20 cellular contexts compared by ENCODE assay signal in the genomic region with DNA sequence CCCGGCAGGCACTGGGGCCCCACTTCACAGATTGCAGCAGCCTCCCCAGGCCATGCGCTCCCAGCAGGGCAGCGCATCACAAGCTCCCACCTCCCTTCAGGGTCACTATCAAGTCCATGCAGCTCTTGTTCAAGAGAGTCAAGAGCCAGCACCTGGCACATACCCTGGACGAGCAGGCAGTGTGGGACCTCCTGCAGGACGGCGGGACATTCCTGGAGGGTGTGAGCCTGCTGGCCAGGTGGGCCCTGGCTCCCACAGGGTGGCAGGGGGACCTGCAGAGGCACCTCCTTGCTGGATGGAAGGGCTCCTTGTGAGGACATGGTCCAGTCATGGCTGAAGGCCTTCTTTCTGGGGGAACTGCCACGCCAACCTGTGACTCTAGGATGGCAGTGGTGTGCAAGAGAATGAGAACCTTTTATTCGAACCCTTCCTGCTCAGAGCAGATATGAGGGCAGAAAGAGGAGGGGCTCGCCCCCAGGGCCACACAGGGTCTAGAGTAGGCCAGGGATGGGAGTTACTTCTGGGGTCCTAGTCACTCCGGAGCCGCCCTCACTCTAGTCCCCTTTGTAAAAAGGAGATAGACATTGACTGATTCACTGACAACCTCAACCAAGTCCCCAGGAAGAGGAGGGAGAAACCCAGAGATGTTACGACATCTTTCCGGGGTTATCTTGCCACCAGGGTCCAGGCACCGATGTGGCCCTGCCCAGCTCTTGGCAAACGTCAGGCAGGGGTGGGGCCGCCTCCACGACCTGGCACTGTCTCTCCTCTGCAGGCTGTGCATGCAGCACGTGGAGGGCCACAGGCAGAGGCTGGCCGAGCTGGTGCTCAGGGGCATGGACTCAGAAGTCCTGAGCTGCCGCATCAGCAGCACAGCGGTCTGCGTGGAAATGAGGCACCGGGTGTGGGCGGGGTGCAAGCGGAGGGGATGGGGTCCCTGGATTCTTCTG. TPM values are rescaled to one million over a fixed set of nuclear protein-coding genes. Genes with fewer than 3 reads are reported as not detected.
DNase-seq lines count a peak whose midpoint lies in the region; ATAC-seq and TF ChIP-seq lines count a peak whose summit lies in the region.
"Had no signal": no experiment of that assay in that cellular context is flagged by ENCODE, and none has a peak within 500 bp of the region (broad histone marks: within the 10 kb centered on the region; RNA-seq: fewer than 3 reads in every experiment).

No MANE protein-coding gene starts in this region.

- H3K4me3 ChIP-seq in BLaER1 treated with 17β-estradiol and CSF1 and Interleukin-3, amounts not matched to agents 10 nM and 100 nM: no peak overlapping the region
- H3K4me3 ChIP-seq: dorsolateral prefrontal cortex, gastrocnemius medialis, right atrium auricular region, SK-N-MC had no signal

- ATAC-seq in left colon: peak; percentile 39
- no peak for ATAC-seq in GM18867 (IDR thresholded peaks at IDR 0.05; ENCODE audit: unreplicated experiment)
- ATAC-seq: gastrocnemius medialis had no signal

- H3K27ac ChIP-seq in BLaER1 treated with 17β-estradiol and CSF1 and Interleukin-3, amounts not matched to agents 10 nM and 100 nM: no peak overlapping the region
- H3K27ac ChIP-seq: dorsolateral prefrontal cortex, gastrocnemius medialis, right atrium auricular region, SK-N-MC had no signal

- no peaks in the 10 kb centered on the region for H4K20me1 ChIP-seq in BLaER1 treated with 17β-estradiol and CSF1 and Interleukin-3, amounts not matched to agents 10 nM and 100 nM

- H3K27me3 ChIP-seq in BLaER1 treated with 17β-estradiol and CSF1 and Interleukin-3, amounts not matched to agents 10 nM and 100 nM: no peaks in the 10 kb centered on the region
- H3K27me3 ChIP-seq: gastrocnemius medialis, right atrium auricular region had no signal

- H3K4me1 Mint-ChIP-seq in osteocyte (ENCODE audit: unreplicated experiment): peaks cover under 1% of the 10 kb centered on the region

- peak overlapping the region; percentile 33 to 69 (median 63); a peak in 21 of 22 replicates for H3K4me2 ChIP-seq in BLaER1 treated with 17β-estradiol and CSF1 and Interleukin-3, amounts not matched to agents 10 nM and 100 nM

- H3K27me3 Mint-ChIP-seq in osteocyte (ENCODE audit: unreplicated experiment): peaks cover 6% of the 10 kb centered on the region

- H3K36me3 Mint-ChIP-seq in osteocyte (ENCODE audit: unreplicated experiment): no peaks in the 10 kb centered on the region

- TF ChIP-seq CTCF in osteocyte (IDR thresholded peaks at IDR 0.05): no peak

- peaks cover 0 to 11% (median 7%) of the 10 kb centered on the region in 11 experiments; a peak in 8 of 22 replicates for H3K9me3 ChIP-seq in BLaER1 treated with 17β-estradiol and CSF1 and Interleukin-3, amounts not matched to agents 10 nM and 100 nM (replicated peaks in 1 of 11)
- H3K9me3 ChIP-seq: gastrocnemius medialis, right atrium auricular region had no signal

- DNase-seq in HuH-7.5 (ENCODE audit: low spot score) (peak; percentile 27), left colon (no peak), osteocyte (ENCODE audit: extremely low spot score, unreplicated experiment) (peak; percentile 75), NCI-H1417 (lab: John Stamatoyannopoulos, UW) (no peak), SK-N-DZ (ENCODE audit: low spot score) (no peak), dedifferentiated amniotic fluid mesenchymal stem cell (ENCODE audit: extremely low spot score) (no peak)
- DNase-seq: activated CD4-positive, CD25-positive, alpha-beta regulatory T cell; gastrocnemius medialis; Kasumi-1; NCI-H1436; NCI-H2171; stimulated activated naive CD4-positive, alpha-beta T cell treated with Interleukin-2 at 50 U/mL for 16 hours had no signal

- intact Hi-C loops in left colon (cut with DNase I, micrococcal nuclease): no loop called here

- peaks cover 14 to 33% (median 23%) of the 10 kb centered on the region in 10 experiments for H3K4me1 ChIP-seq in BLaER1 treated with 17β-estradiol and CSF1 and Interleukin-3, amounts not matched to agents 10 nM and 100 nM
- H3K4me1 ChIP-seq: gastrocnemius medialis, right atrium auricular region had no signal

- H3K27ac Mint-ChIP-seq in osteocyte (ENCODE audit: unreplicated experiment): no peak overlapping the region

- H3K4me3 Mint-ChIP-seq in osteocyte (ENCODE audit: unreplicated experiment): no peak overlapping the region

- H3K36me3 ChIP-seq in BLaER1 treated with 17β-estradiol and CSF1 and Interleukin-3, amounts not matched to agents 10 nM and 100 nM: no peaks in the 10 kb centered on the region
- H3K36me3 ChIP-seq: gastrocnemius medialis, right atrium auricular region had no signal

- H3K9ac ChIP-seq in BLaER1 treated with 17β-estradiol and CSF1 and Interleukin-3, amounts not matched to agents 10 nM and 100 nM: 0 out of 22 replicates have a peak overlapping the region, but pooled peaks of 1 of the 11 experiments have one; percentile 12

- peaks cover 4% of the 10 kb centered on the region for H3K9me3 Mint-ChIP-seq in osteocyte (ENCODE audit: unreplicated experiment)

RNA-seq across cellular contexts. Expression of a gene that starts 31.3 kb away (rescaled TPM):
- 1 to 10 TPM; 1.7 to 6.3 TPM for total RNA-seq in left colon
- 7.7 and 7.9 TPM in 2 replicates for total RNA-seq in osteocyte
- polyA plus RNA-seq in SK-N-DZ (2014; cell fraction: cytosol; rRNA removed): 32.9 and 50.9 TPM in 2 replicates
- 88.3 and 107 TPM in 2 replicates for polyA plus RNA-seq in SK-N-DZ (2014; cell fraction: nucleus; rRNA removed)

RNA-seq across cellular contexts. Expression of a gene that starts 44.9 kb away (rescaled TPM):
- total RNA-seq in left colon (under 1 TPM in 1 of 2 donors, not detected in 1; 0.24 TPM), osteocyte (not detected in 2 replicates)
- polyA plus RNA-seq in SK-N-DZ (2014; cell fraction: cytosol; rRNA removed): not detected in 2 replicates
- polyA plus RNA-seq in SK-N-DZ (2014; cell fraction: nucleus; rRNA removed): 0.15 and 0.39 TPM in 2 replicates
- total RNA-seq: activated CD8-positive, alpha-beta memory T cell treated with anti-CD3 and anti-CD28 coated beads for 36 hours; epithelial cell of proximal tubule; gastrocnemius medialis; mononuclear cell; right atrium auricular region had no signal

Comparison
In these comparisons a context has a peak if more than half of its experiments do, and no peak if none do; other contexts are left out.
1. DNase-seq: peak in HuH-7.5 (single experiment) and osteocyte (single experiment); none in left colon (0 of 2), NCI-H1417 (0 of 3), SK-N-DZ (single experiment) and dedifferentiated amniotic fluid mesenchymal stem cell (single experiment).